18 cellular contexts compared by ENCODE assay signal in the genomic region with DNA sequence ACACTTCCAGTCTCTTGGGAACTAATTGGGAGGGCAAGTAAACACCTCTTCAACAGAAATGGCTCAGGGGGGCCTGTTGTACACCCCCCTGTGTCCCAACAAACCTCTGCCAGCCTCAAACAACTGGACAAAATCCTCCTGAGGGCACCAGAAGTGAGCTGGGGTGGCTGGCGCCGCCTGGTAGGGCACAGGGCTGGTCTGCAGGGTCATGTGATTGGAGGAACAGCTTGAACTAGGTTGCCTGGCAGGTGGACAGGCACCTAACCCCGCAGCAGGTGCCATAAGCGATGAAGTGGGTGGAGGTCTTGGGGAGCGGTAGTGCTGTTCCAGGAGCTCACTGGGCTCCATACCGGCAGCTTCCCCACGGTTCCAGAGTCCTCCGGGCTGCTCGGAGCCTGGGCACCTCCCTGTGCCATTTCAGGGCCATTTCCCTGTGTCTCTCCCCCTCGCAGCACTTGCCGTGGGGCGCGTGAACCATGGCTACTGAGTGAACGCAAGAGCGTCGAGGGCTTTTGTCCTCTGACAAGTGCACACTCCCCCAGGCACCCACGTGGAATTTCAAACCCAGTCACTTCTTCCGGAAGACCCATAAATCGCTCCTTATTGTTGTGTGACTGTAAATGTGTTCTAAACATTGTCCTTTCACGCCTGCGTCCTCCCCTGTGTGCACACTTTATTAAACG.
A peak's percentile ranks its signal among the peaks of the same experiment; 100 is the strongest.
DNase-seq lines count a peak whose midpoint lies in the region; ATAC-seq and TF ChIP-seq lines count a peak whose summit lies in the region.
"Had no signal": no experiment of that assay in that cellular context is flagged by ENCODE, and none has a peak within 500 bp of the region (broad histone marks: within the 10 kb centered on the region; RNA-seq: fewer than 3 reads in every experiment).

No MANE protein-coding gene starts in this region.

- H3K27me3 ChIP-seq in GM23248 (replicated peaks; ENCODE audit: insufficient read depth) (no peaks in the 10 kb centered on the region), OCI-LY1 (ENCODE audit: insufficient read depth, low read length) (no peaks in the 10 kb centered on the region; the same call in 1 of the 2 replicates)
- H3K27me3 ChIP-seq: Peyer's patch had no signal

- H3F3A ChIP-seq in GM23248 (ENCODE audit: insufficient read depth) = 0 out of 2 replicates have a peak, but pooled peaks cover 4% of the 10 kb centered on the region
- H3F3A ChIP-seq in OCI-LY1 (ENCODE audit: insufficient read depth, low read length) = no peaks in the 10 kb centered on the region

- in situ Hi-C loops in GM23248 (cut with MboI) = no loop called here

- ATAC-seq in mucosa of descending colon (peak; percentile 49), HG02852 (IDR thresholded peaks at IDR 0.05; ENCODE audit: unreplicated experiment) (no peak)
- ATAC-seq in stimulated activated effector memory CD8-positive, alpha-beta T cell treated with anti-CD3 and anti-CD28 coated beads, Interleukin-12 subunit alpha, Interleukin-12 subunit beta, amount 100 ng/mL, for 72 hours = no peak
- no peak for ATAC-seq in stimulated activated naive CD8-positive, alpha-beta T cell treated with anti-CD3 and anti-CD28 coated beads, Interleukin-15, Interleukin-2, amounts not matched to agents 100 U/mL and 50 U/mL, for 24 hours
- ATAC-seq: right cardiac atrium had no signal

- H3K4me2 ChIP-seq in GM23248 (ENCODE audit: unreplicated experiment) (no peak overlapping the region), OCI-LY1 (ENCODE audit: low read length) (no peak overlapping the region)

- H2AFZ ChIP-seq in GM23248 = peak overlapping the region; percentile 42; the same call in 1 of the 2 replicates
- H2AFZ ChIP-seq in OCI-LY1 (ENCODE audit: low read length) = no peak overlapping the region

- TF ChIP-seq CTCF in OCI-LY1 (IDR thresholded peaks at IDR 0.05; ENCODE audit: low read length) (peak; percentile 43), mucosa of descending colon (IDR thresholded peaks at IDR 0.05) (no peak)

- H3K4me1 ChIP-seq in GM23248 (ENCODE audit: insufficient read depth) (no peaks in the 10 kb centered on the region), OCI-LY1 (ENCODE audit: insufficient read depth, low read length, severe bottlenecking) (peaks cover 21% of the 10 kb centered on the region), mucosa of descending colon (ENCODE audit: low read depth) (peaks cover 11% of the 10 kb centered on the region)

- no peaks in the 10 kb centered on the region for H3K36me3 Mint-ChIP-seq in stimulated activated effector memory CD8-positive, alpha-beta T cell treated with anti-CD3 and anti-CD28 coated beads, Interleukin-12 subunit alpha, Interleukin-12 subunit beta, amount 100 ng/mL, for 72 hours

- peaks cover 15% of the 10 kb centered on the region for H3K4me1 Mint-ChIP-seq in stimulated activated effector memory CD8-positive, alpha-beta T cell treated with anti-CD3 and anti-CD28 coated beads, Interleukin-12 subunit alpha, Interleukin-12 subunit beta, amount 100 ng/mL, for 72 hours

- H3K4me3 ChIP-seq in GM23248 = no peak overlapping the region
- H3K4me3 ChIP-seq in OCI-LY1 (ENCODE audit: low read depth, low read length, poor library complexity, severe bottlenecking) = no peak overlapping the region
- H3K4me3 ChIP-seq in mucosa of descending colon = no peak overlapping the region
- H3K4me3 ChIP-seq: Peyer's patch had no signal

- H3K27ac ChIP-seq in GM23248 (no peak overlapping the region), OCI-LY1 (ENCODE audit: low read depth, low read length, poor library complexity, severe bottlenecking) (no peak overlapping the region)
- H3K27ac ChIP-seq: Peyer's patch had no signal

- DNase-seq in COLO668 (lab: John Stamatoyannopoulos, UW; ENCODE audit: unreplicated experiment) = peak; percentile 27
- DNase-seq in GM23248 = no peak
- no peak for DNase-seq in mucosa of descending colon
- no peak for DNase-seq in stimulated activated effector memory CD8-positive, alpha-beta T cell treated with anti-CD3 and anti-CD28 coated beads, Interleukin-12 subunit alpha, Interleukin-12 subunit beta, amount 100 ng/mL, for 72 hours (ENCODE audit: low spot score in 2 of 2)
- no peak for DNase-seq in stimulated activated naive CD8-positive, alpha-beta T cell treated with anti-CD3 and anti-CD28 coated beads, Interleukin-15, Interleukin-2, amounts not matched to agents 100 U/mL and 50 U/mL, for 24 hours
- DNase-seq: activated B cell treated with CpG ODN at 0.5 μM for 24 hours; activated naive CD4-positive, alpha-beta T cell; C1 segment of cervical spinal cord; erythroblast; H9; mesendoderm; Peyer's patch; right cardiac atrium; stimulated activated CD4-positive, alpha-beta T cell treated with anti-CD3 and anti-CD28 coated beads, Interleukin-1b, Interleukin-23, amount 100 ng/mL, for 48 hours; T-helper 1 cell had no signal

- H3K79me2 ChIP-seq in GM23248 (ENCODE audit: insufficient read depth) = no peaks in the 10 kb centered on the region
- H3K79me2 ChIP-seq in OCI-LY1 (ENCODE audit: insufficient read depth, low read length) = no peaks in the 10 kb centered on the region

- H3K27ac Mint-ChIP-seq in stimulated activated effector memory CD8-positive, alpha-beta T cell treated with anti-CD3 and anti-CD28 coated beads, Interleukin-12 subunit alpha, Interleukin-12 subunit beta, amount 100 ng/mL, for 72 hours = no peak overlapping the region
- H3K27ac Mint-ChIP-seq: activated B cell treated with CpG ODN at 0.5 μM for 24 hours, H9 had no signal

- H3K36me3 ChIP-seq in GM23248 (ENCODE audit: low read depth) (no peaks in the 10 kb centered on the region), OCI-LY1 (ENCODE audit: insufficient read depth, low read length) (no peaks in the 10 kb centered on the region; the same call in 1 of the 2 replicates), mucosa of descending colon (ENCODE audit: low read depth) (no peaks in the 10 kb centered on the region)
- H3K36me3 ChIP-seq: Peyer's patch had no signal

- no peak overlapping the region for H3K9ac ChIP-seq in GM23248
- H3K9ac ChIP-seq in OCI-LY1 (ENCODE audit: low read length) = no peak overlapping the region

- intact Hi-C loops in mucosa of descending colon (cut with DNase I, micrococcal nuclease) = loop anchor here in 1 of 2 donors (5.0 kb wide), 1 partner anchor 155 kb away; no protein-coding TSS in a partner anchor

- 45% methylated on average over 21 to 22 of the region's 22 CpGs for WGBS in GM23248 (ENCODE audit: low coverage in 1 of 2, low lambda C conversion rate in 2 of 2, missing lambda C conversion rate in 2 of 2), 2 experiments

- H3K4me3 Mint-ChIP-seq in stimulated activated effector memory CD8-positive, alpha-beta T cell treated with anti-CD3 and anti-CD28 coated beads, Interleukin-12 subunit alpha, Interleukin-12 subunit beta, amount 100 ng/mL, for 72 hours = no peak overlapping the region
- H3K4me3 Mint-ChIP-seq: activated B cell treated with CpG ODN at 0.5 μM for 24 hours, H9, neural crest cell had no signal

- H3K9me2 ChIP-seq in GM23248 (ENCODE audit: insufficient read depth) (no peaks in the 10 kb centered on the region), OCI-LY1 (ENCODE audit: low read depth, low read length) (no peaks in the 10 kb centered on the region)

- H4K20me1 ChIP-seq in GM23248 (ENCODE audit: insufficient read depth) = no peaks in the 10 kb centered on the region
- H4K20me1 ChIP-seq in OCI-LY1 (ENCODE audit: insufficient read depth, low read length) = no peaks in the 10 kb centered on the region

- no peaks in the 10 kb centered on the region for H3K9me3 Mint-ChIP-seq in stimulated activated effector memory CD8-positive, alpha-beta T cell treated with anti-CD3 and anti-CD28 coated beads, Interleukin-12 subunit alpha, Interleukin-12 subunit beta, amount 100 ng/mL, for 72 hours
- H3K9me3 Mint-ChIP-seq: activated B cell treated with CpG ODN at 0.5 μM for 24 hours, neural crest cell had no signal

- no peaks in the 10 kb centered on the region for H3K9me3 ChIP-seq in GM23248 (ENCODE audit: low read depth)
- H3K9me3 ChIP-seq in OCI-LY1 (ENCODE audit: low read length) = no peaks in the 10 kb centered on the region
- no peaks in the 10 kb centered on the region for H3K9me3 ChIP-seq in mucosa of descending colon
- H3K9me3 ChIP-seq: Peyer's patch had no signal
